ENCODE assay signal across 1 cellular context in the genomic region with DNA sequence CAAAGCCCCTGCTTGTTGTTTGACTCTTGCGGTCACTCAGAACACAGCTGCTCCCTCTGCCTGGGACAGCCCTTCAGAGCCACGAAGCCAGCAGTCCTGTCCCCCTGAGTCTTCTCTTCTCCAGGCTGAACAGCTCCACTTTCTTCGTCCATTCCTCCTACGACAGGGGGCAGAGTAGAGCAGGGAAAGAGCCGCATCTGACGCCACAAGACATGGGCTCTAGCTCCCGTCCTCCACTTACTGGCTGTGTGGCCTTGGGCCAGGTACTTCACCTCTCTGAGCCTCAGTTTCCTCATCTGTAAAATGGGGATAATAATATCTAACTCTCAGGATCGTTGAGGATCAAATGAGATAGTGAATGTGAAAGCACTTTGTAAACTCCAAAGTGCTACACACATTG.
TF ChIP-seq lines count a peak whose summit lies in the region.

No MANE protein-coding gene starts in this region.

TF ChIP-seq in endothelial cell of umbilical vein, 7 proteins besides CTCF, POLR2A, EP300 and RAD21:
- TF ChIP-seq GATA2 (IDR thresholded peaks at IDR 0.05; ENCODE audit: insufficient read depth, insufficient read length, low read depth, low read length): no peak
- no peak for TF ChIP-seq JUN (IDR thresholded peaks at IDR 0.05; ENCODE audit: borderline replicate concordance, insufficient read depth, insufficient read length, low read depth)
- TF ChIP-seq MAX (IDR thresholded peaks at IDR 0.05; ENCODE audit: insufficient read depth, insufficient read length): no peak
- no peak for TF ChIP-seq EZH2 (IDR thresholded peaks at IDR 0.05; ENCODE audit: borderline replicate concordance, low read depth, low read length, severe bottlenecking)
